ENCODE assay signal across 1 cellular context in genomic region chr2:24353364-24353763, GRCh38.
TF ChIP-seq lines count a peak whose summit lies in the region.

No MANE protein-coding gene starts in this region.

TF ChIP-seq in K562, 482 proteins besides CTCF, POLR2A, EP300 and RAD21:
- no peak for TF ChIP-seq TBL1XR1 (IDR thresholded peaks at IDR 0.05; ENCODE audit: low read length in 2 of 2)
- TF ChIP-seq ZNF121 (CRISPR knock-in tag; conservative IDR thresholded peaks at IDR 0.05) = peak; percentile 61
- no peak for TF ChIP-seq SNIP1 (IDR thresholded peaks at IDR 0.05; ENCODE audit: low read depth)
- no peak for TF ChIP-seq TGIF2 (CRISPR knock-in tag; IDR thresholded peaks at IDR 0.05)
- 0 out of 2 replicates have a peak, but pooled peaks have one; percentile 25 for TF ChIP-seq ZBTB33 (CRISPR knock-in tag; IDR thresholded peaks at IDR 0.05)
TF ChIP-seq in K562: peak in this region for 2.
